In genomic region chr13:32428581-32429072, GRCh38 we compare ENCODE assay signal across 8 cellular contexts. TPM values are rescaled to one million over a fixed set of nuclear protein-coding genes. Genes with fewer than 3 reads are reported as not detected.
DNase-seq lines count a peak whose midpoint lies in the region; ATAC-seq and TF ChIP-seq lines count a peak whose summit lies in the region.

No MANE protein-coding gene starts in this region.

- H3K4me2 ChIP-seq in parathyroid adenoma (ENCODE audit: low read length): peak overlapping the region; percentile 88

- no peak for TF ChIP-seq CTCF in esophagus squamous epithelium (IDR thresholded peaks at IDR 0.05)
- no peak for TF ChIP-seq CTCF in parathyroid adenoma (IDR thresholded peaks at IDR 0.05)

- peak; percentile 18 for ATAC-seq in GM21447 (IDR thresholded peaks at IDR 0.05; ENCODE audit: unreplicated experiment)
- no peak for ATAC-seq in GM18520 (IDR thresholded peaks at IDR 0.05; ENCODE audit: unreplicated experiment)

- DNase-seq in SJCRH30 (peak in 1 of 2 experiments; percentile 41), esophagus squamous epithelium (lab: John Stamatoyannopoulos, UW) (no peak), HuH-7 (ENCODE audit: low spot score) (no peak), AG20443 (ENCODE audit: low spot score) (no peak), NCI-H2107 (lab: John Stamatoyannopoulos, UW) (no peak)

- 4 to 18% methylated on average over 2 to 7 of the region's 7 CpGs for WGBS in esophagus squamous epithelium, 2 donors

- H2AFZ ChIP-seq in parathyroid adenoma: peak overlapping the region; percentile 77

- intact Hi-C loops in esophagus squamous epithelium (cut with DNase I): no loop called here

- H3K9me3 ChIP-seq in SJCRH30 (replicated peaks) (no peaks in the 10 kb centered on the region), esophagus squamous epithelium (no peaks in the 10 kb centered on the region), parathyroid adenoma (ENCODE audit: control insufficient read depth, low read length) (no peaks in the 10 kb centered on the region)

- no peak overlapping the region for H3K9ac ChIP-seq in parathyroid adenoma

- peak overlapping the region; percentile 56 for H3K27ac ChIP-seq in SJCRH30
- peak overlapping the region; percentile 88 to 95 (median 92) for H3K27ac ChIP-seq in esophagus squamous epithelium
- peak overlapping the region; percentile 55 for H3K27ac ChIP-seq in parathyroid adenoma

- no peaks in the 10 kb centered on the region for H3K79me2 ChIP-seq in parathyroid adenoma

- no peak for TF ChIP-seq POLR2A in esophagus squamous epithelium (IDR thresholded peaks at IDR 0.05)

- H3K4me1 ChIP-seq in SJCRH30: peaks cover 13% of the 10 kb centered on the region; the same call in 1 of the 2 replicates
- H3K4me1 ChIP-seq in esophagus squamous epithelium: peaks cover 3 to 39% (median 17%) of the 10 kb centered on the region in 3 donors
- no peaks in the 10 kb centered on the region for H3K4me1 ChIP-seq in parathyroid adenoma

- H3K36me3 ChIP-seq in SJCRH30: no peaks in the 10 kb centered on the region
- H3K36me3 ChIP-seq in esophagus squamous epithelium: no peaks in the 10 kb centered on the region
- no peaks in the 10 kb centered on the region for H3K36me3 ChIP-seq in parathyroid adenoma (ENCODE audit: control insufficient read depth, insufficient read depth, low read length)

- H3K27me3 ChIP-seq in SJCRH30: no peaks in the 10 kb centered on the region
- H3K27me3 ChIP-seq in esophagus squamous epithelium: no peaks in the 10 kb centered on the region
- no peaks in the 10 kb centered on the region for H3K27me3 ChIP-seq in parathyroid adenoma (ENCODE audit: control insufficient read depth, insufficient read depth, low read length)

- H3K4me3 ChIP-seq in SJCRH30 (peak overlapping the region; percentile 91), esophagus squamous epithelium (peak overlapping the region; percentile 71 to 90 (median 88)), parathyroid adenoma (ENCODE audit: low read depth, low read length) (peak overlapping the region; percentile 66)

RNA-seq across cellular contexts. Expression of gene N4BP2L1, which starts 0.7 kb away (rescaled TPM):
- 6.3 and 10.4 TPM in 2 replicates for total RNA-seq in SJCRH30 (2014; rRNA removed; shearing (Covaris generic))
- 10 to 100 TPM in 2 of 4 donors, 1 to 10 TPM in 2; 2.2 to 23.6 (median 10.6) TPM for total RNA-seq in esophagus squamous epithelium
